ENCODE assay signal across 19 cellular contexts in the genomic region with DNA sequence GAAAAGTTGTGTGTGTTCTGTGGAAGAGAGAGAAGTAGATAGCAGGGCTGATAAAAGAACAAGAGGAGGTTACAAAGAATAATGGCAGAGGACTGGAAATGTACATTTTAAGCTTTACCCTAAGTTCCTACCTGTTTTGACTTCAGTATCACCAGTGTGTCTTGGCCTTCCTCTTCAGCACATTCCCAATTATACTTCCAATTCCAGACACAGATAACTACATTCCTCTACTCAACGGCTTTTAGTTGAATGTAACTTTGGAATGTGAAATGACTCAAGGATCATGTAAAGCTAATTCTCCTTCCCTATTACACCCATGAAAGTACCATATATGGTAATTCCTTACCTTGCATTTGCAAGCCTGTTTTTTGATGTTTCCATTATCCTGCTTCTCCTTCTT. TPM values are rescaled to one million over a fixed set of nuclear protein-coding genes. Genes with fewer than 3 reads are reported as not detected.
A peak's percentile ranks its signal among the peaks of the same experiment; 100 is the strongest.
DNase-seq lines count a peak whose midpoint lies in the region; ATAC-seq, FAIRE-seq and TF ChIP-seq lines count a peak whose summit lies in the region.
"Had no signal": no experiment of that assay in that cellular context is flagged by ENCODE, and none has a peak within 500 bp of the region (broad histone marks: within the 10 kb centered on the region; RNA-seq: fewer than 3 reads in every experiment).

No MANE protein-coding gene starts in this region.

- peak overlapping the region; percentile 41 for H3K9ac ChIP-seq in mesenchymal stem cell (ENCODE audit: low read length)

- no CpG with 5 or more reads among the region's 1 CpG for WGBS in mesenchymal stem cell
- WGBS in tibial nerve, 2 donors = 51 to 60% methylated on average over 1 of the region's 1 CpG

- peak overlapping the region in 6 of 7 donors; percentile 3 to 85 (median 80) for H3K27ac Mint-ChIP-seq in CD14-positive monocyte
- H3K27ac Mint-ChIP-seq: activated naive CD8-positive, alpha-beta T cell; nephron progenitor cell; stimulated activated naive CD8-positive, alpha-beta T cell treated with anti-CD3 and anti-CD28 coated beads, Interleukin-15, Interleukin-2, amounts not matched to agents 100 ng/mL and 50 ng/mL, for 24 hours had no signal

- H3K27me3 Mint-ChIP-seq in CD14-positive monocyte (ENCODE audit: low read depth in 3 of 3) = no peaks in the 10 kb centered on the region

- no peaks in the 10 kb centered on the region for H3K9me3 ChIP-seq in mesenchymal stem cell (ENCODE audit: control insufficient read depth, low read length)
- no peaks in the 10 kb centered on the region for H3K9me3 ChIP-seq in tibial nerve
- H3K9me3 ChIP-seq: esophagus muscularis mucosa, Peyer's patch had no signal

- TF ChIP-seq CTCF in CD14-positive monocyte (IDR thresholded peaks at IDR 0.05) = no peak
- no peak for TF ChIP-seq CTCF in choroid plexus epithelial cell (conservative IDR thresholded peaks at IDR 0.05; ENCODE audit: low read depth, low read length)
- TF ChIP-seq CTCF in tibial nerve (IDR thresholded peaks at IDR 0.05) = no peak

- H2BK15ac ChIP-seq in mesenchymal stem cell (ENCODE audit: low read depth, poor library complexity, severe bottlenecking) = no peak overlapping the region

- no peak overlapping the region for H2BK12ac ChIP-seq in mesenchymal stem cell (ENCODE audit: low read length in 2 of 2)

- H3K23ac ChIP-seq in mesenchymal stem cell (ENCODE audit: low read length in 2 of 2) = no peak overlapping the region

- H3K4me1 Mint-ChIP-seq in CD14-positive monocyte = peaks cover 67% of the 10 kb centered on the region

- no peak overlapping the region for H2BK5ac ChIP-seq in mesenchymal stem cell (ENCODE audit: low read depth, low read length, poor library complexity, severe bottlenecking)

- H3K4ac ChIP-seq in mesenchymal stem cell (ENCODE audit: low read depth in 1 of 2, low read length in 2 of 2) = peak overlapping the region in 1 of 2 experiments; percentile 42

- no peak overlapping the region for H3K18ac ChIP-seq in mesenchymal stem cell (ENCODE audit: low read depth in 1 of 2, low read length in 2 of 2)

- H3K4me3 ChIP-seq in choroid plexus epithelial cell (ENCODE audit: low read depth, low read length) = peak overlapping the region; percentile 21
- H3K4me3 ChIP-seq in mesenchymal stem cell (ENCODE audit: insufficient read depth in 1 of 2, low read depth in 1 of 2, low read length in 2 of 2) = peak overlapping the region in 1 of 2 experiments; percentile 85
- H3K4me3 ChIP-seq in tibial nerve = no peak overlapping the region
- H3K4me3 ChIP-seq: esophagus muscularis mucosa, Peyer's patch had no signal

- no peak overlapping the region for H4K91ac ChIP-seq in mesenchymal stem cell (ENCODE audit: low read length)

- H3K27me3 ChIP-seq in mesenchymal stem cell (ENCODE audit: control insufficient read depth in 1 of 2, insufficient read depth in 1 of 2, low read length in 2 of 2) (no peaks in the 10 kb centered on the region), tibial nerve (no peaks in the 10 kb centered on the region)
- H3K27me3 ChIP-seq: Peyer's patch had no signal

- intact Hi-C loops in CD14-positive monocyte (cut with micrococcal nuclease) = no loop called here

- H3K36me3 Mint-ChIP-seq in CD14-positive monocyte = peaks cover 22 to 33% of the 10 kb centered on the region in 2 donors
- H3K36me3 Mint-ChIP-seq: activated naive CD8-positive, alpha-beta T cell had no signal

- DNase-seq in CD14-positive monocyte (ENCODE audit: low spot score) = no peak
- DNase-seq in M059J (ENCODE audit: low read depth) = peak; percentile 26
- peak; percentile 84 for DNase-seq in choroid plexus epithelial cell (ENCODE audit: low read depth)
- peak; percentile 40 for DNase-seq in mesenchymal stem cell
- no peak for DNase-seq in amniotic stem cell (lab: John Stamatoyannopoulos, UW)
- DNase-seq in urothelium cell line (ENCODE audit: low spot score) = no peak
- no peak for DNase-seq in tibial nerve (ENCODE audit: low spot score in 2 of 2)
- DNase-seq: activated CD8-positive, alpha-beta memory T cell treated with anti-CD3 and anti-CD28 coated beads, Interleukin-2, amount 50 U/mL, for 48 hours; AML-193; DMS53; NCI-H187 treated with DMSO at 0.1 percent for 48 hours; nephron progenitor cell; Peyer's patch; small intestine had no signal

- H3K4me3 Mint-ChIP-seq in CD14-positive monocyte = peak overlapping the region in 1 of 2 donors; percentile 19
- H3K4me3 Mint-ChIP-seq: activated naive CD8-positive, alpha-beta T cell; nephron progenitor cell; stimulated activated naive CD8-positive, alpha-beta T cell treated with anti-CD3 and anti-CD28 coated beads, Interleukin-15, Interleukin-2, amounts not matched to agents 100 ng/mL and 50 ng/mL, for 24 hours had no signal

- peaks cover 5% of the 10 kb centered on the region for H3K79me1 ChIP-seq in mesenchymal stem cell (replicated peaks; ENCODE audit: low read length, poor library complexity, severe bottlenecking)

- H2AFZ ChIP-seq in mesenchymal stem cell (ENCODE audit: low read depth, low read length) = no peak overlapping the region

- TF ChIP-seq EP300 in tibial nerve (IDR thresholded peaks at IDR 0.05) = no peak

- no peak overlapping the region for H4K8ac ChIP-seq in mesenchymal stem cell (ENCODE audit: low read length)

- FAIRE-seq in urothelium cell line (lab: Jason Lieb, UNC) = no peak
- FAIRE-seq: small intestine had no signal

- no peak for ATAC-seq in HG02970 (IDR thresholded peaks at IDR 0.05; ENCODE audit: low FRiP score, unreplicated experiment)
- ATAC-seq: activated CD4-positive, CD25-positive, alpha-beta regulatory T cell treated with anti-CD3 and anti-CD28 coated beads, Interleukin-2, amount 50 U/mL, for 24 hours had no signal

- no peak overlapping the region for H2AK5ac ChIP-seq in mesenchymal stem cell (ENCODE audit: low read length, severe bottlenecking)

- TF ChIP-seq POLR2A in tibial nerve (IDR thresholded peaks at IDR 0.05) = no peak

- H3K14ac ChIP-seq in mesenchymal stem cell (ENCODE audit: low read length in 2 of 2) = no peak overlapping the region

- H3K9me3 Mint-ChIP-seq in CD14-positive monocyte = peaks cover 0 to 3% (median 0%) of the 10 kb centered on the region in 7 donors
- H3K9me3 Mint-ChIP-seq: nephron progenitor cell; stimulated activated naive CD8-positive, alpha-beta T cell treated with anti-CD3 and anti-CD28 coated beads, Interleukin-15, Interleukin-2, amounts not matched to agents 100 ng/mL and 50 ng/mL, for 24 hours had no signal

- H2BK120ac ChIP-seq in mesenchymal stem cell (ENCODE audit: low read depth, low read length) = no peak overlapping the region

- H3K4me1 ChIP-seq in mesenchymal stem cell (ENCODE audit: control insufficient read depth, insufficient read depth, low read depth, low read length) = peaks cover 3% of the 10 kb centered on the region
- H3K4me1 ChIP-seq in tibial nerve = peaks cover 0 to 11% (median 0%) of the 10 kb centered on the region in 4 donors
- H3K4me1 ChIP-seq: Peyer's patch had no signal

- H3K4me2 ChIP-seq in mesenchymal stem cell (ENCODE audit: low read length, poor library complexity, severe bottlenecking) = no peak overlapping the region

- H3K27ac ChIP-seq in mesenchymal stem cell (ENCODE audit: low read length, poor library complexity, severe bottlenecking) (peak overlapping the region; percentile 61), tibial nerve (no peak overlapping the region)
- H3K27ac ChIP-seq: esophagus muscularis mucosa, Peyer's patch had no signal

- peaks cover 0 to 62% of the 10 kb centered on the region in 2 experiments for H3K36me3 ChIP-seq in mesenchymal stem cell (ENCODE audit: control insufficient read depth in 1 of 2, insufficient read depth in 2 of 2, low read depth in 1 of 2, low read length in 2 of 2)
- H3K36me3 ChIP-seq in tibial nerve = no peaks in the 10 kb centered on the region
- H3K36me3 ChIP-seq: Peyer's patch had no signal

RNA-seq across cellular contexts. Expression of a gene that starts 5.0 kb away (rescaled TPM):
- 100 to 1,000 TPM; 248 to 295 TPM for polyA plus RNA-seq in CD14-positive monocyte
- total RNA-seq in M059J (2014; rRNA removed; shearing (Covaris generic)) = 59.1 and 70.4 TPM in 2 replicates
- polyA plus RNA-seq in mesenchymal stem cell (2013, experiment 1 of 2) = 725 TPM
- 719 TPM for polyA plus RNA-seq in mesenchymal stem cell (2013, experiment 2 of 2)
- total RNA-seq in tibial nerve = 100 to 1,000 TPM in 3 of 4 donors, 10 to 100 TPM in 1; 61.2 to 301 (median 108) TPM

Comparison
In these comparisons a context has a peak if more than half of its experiments do, and no peak if none do; other contexts are left out.
1. DNase-seq: peak in M059J (single experiment), choroid plexus epithelial cell (single experiment) and mesenchymal stem cell (single experiment); none in CD14-positive monocyte (single experiment), amniotic stem cell (single experiment), urothelium cell line (single experiment) and tibial nerve (0 of 2).